8 cellular contexts compared by ENCODE assay signal in the genomic region with DNA sequence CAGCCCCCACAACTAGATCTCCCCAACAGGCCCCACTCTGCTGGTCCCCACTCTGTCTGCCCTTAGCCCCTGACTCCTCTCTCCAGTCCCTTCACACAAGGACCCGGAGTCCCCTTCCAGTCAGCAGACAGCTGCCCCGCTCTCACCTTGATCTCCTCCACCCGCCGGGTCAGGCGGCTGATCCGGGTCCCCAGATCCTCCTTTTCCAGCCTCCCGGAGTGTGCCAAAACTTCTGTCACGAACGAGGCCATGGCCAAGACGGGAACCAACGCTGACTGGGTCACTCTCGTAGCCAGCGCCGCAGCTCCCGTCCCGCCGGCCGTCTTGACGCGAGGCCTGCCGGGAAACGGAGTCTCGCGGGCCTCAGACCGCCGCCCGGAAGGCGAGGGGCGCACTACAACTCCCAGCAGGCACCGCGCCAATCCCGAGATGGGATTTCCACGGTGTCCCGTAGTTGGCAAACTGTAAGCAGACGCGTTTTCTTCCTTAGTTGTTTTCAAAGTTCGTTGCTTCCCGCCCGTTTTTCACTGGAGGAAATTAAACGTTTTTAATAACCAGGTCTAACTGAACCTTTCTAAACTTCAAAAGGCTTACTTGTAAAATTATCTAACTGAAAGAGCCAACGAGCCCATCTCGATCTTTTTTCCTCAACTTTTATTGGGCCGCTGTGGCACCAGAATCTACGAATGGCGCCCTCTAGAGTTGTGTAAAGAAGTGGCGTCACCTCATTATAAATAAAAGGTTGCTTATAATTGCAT.
DNase-seq lines count a peak whose midpoint lies in the region; ATAC-seq lines count a peak whose summit lies in the region.

ZW10 (minus strand) TSS at position 277 of the 758 bp plus-strand sequence; CDS start at position 251, 26 bp downstream.

- peak; percentile 99 for ATAC-seq in GM19035 (IDR thresholded peaks at IDR 0.05; ENCODE audit: unreplicated experiment)
- ATAC-seq in HG03354 (IDR thresholded peaks at IDR 0.05; ENCODE audit: poor library complexity, severe bottlenecking, unreplicated experiment), result peak; percentile 97

- DNase-seq in AML-193 (lab: John Stamatoyannopoulos, UW) (peak; percentile 89 to 92), NCI-H446 (lab: John Stamatoyannopoulos, UW) (peak; percentile 97 to 99), cerebellar cortex (ENCODE audit: low spot score) (peak; percentile 96), iris pigment epithelial cell (ENCODE audit: low read depth) (peak; percentile 98)
- DNase-seq in activated CD4-positive, CD25-positive, alpha-beta regulatory T cell treated with anti-CD3 and anti-CD28 coated beads, Interleukin-2, amount 50 U/mL, for 16 hours (ENCODE audit: low read depth, low spot score), result peak; percentile 85
- DNase-seq in stimulated activated CD4-positive, alpha-beta T cell treated with anti-CD3 and anti-CD28 coated beads, Interleukin-12 subunit alpha, Interleukin-12 subunit beta, amount 100 ng/mL, for 24 hours (ENCODE audit: low read depth in 2 of 2), result peak; percentile 86 to 88

Comparison
In these comparisons a context has a peak if more than half of its experiments do, and no peak if none do; other contexts are left out.
1. Peak in every context shown above with its lines: DNase-seq and ATAC-seq.